18 cellular contexts compared by ENCODE assay signal in the genomic region with DNA sequence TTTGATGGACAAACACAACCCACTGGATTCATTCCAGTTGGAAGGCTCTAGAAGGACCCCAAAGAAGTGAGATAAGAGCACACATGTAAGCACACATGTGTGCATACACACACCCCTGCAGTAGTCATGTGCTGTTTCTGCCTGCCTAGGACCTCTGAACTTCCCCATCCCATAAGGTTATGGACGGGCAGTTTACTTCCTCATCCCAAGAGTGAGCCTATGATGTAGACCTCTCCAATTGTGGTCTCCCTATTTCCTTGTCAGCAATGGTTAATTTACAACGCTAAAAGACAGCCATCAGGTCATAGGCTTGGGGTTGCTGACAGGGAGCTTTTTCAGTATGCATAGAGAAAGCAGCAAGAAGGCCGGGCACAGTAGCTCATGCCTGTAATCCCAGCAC. TPM values are rescaled to one million over a fixed set of nuclear protein-coding genes. Genes with fewer than 3 reads are reported as not detected.
DNase-seq lines count a peak whose midpoint lies in the region; ATAC-seq, FAIRE-seq and TF ChIP-seq lines count a peak whose summit lies in the region.
"Had no signal": no experiment of that assay in that cellular context is flagged by ENCODE, and none has a peak within 500 bp of the region (broad histone marks: within the 10 kb centered on the region; RNA-seq: fewer than 3 reads in every experiment).

No MANE protein-coding gene starts in this region.

- H3K4me2 ChIP-seq in GM12878 (ENCODE audit: control insufficient read depth, insufficient read depth) = 0 out of 2 replicates have a peak overlapping the region, but pooled peaks have one; percentile 0
- H3K4me2 ChIP-seq: hepatocyte, SK-N-SH had no signal

- ATAC-seq in GM12878 (no peak), sciatic nerve (peak; percentile 48), HG02588 (IDR thresholded peaks at IDR 0.05; ENCODE audit: unreplicated experiment) (no peak)
- ATAC-seq: stimulated activated naive B cell treated with anti-CD40 and anti-IgM and Interleukin-4, amounts not matched to agents 10 μg/mL and 1 μg/mL and 100 μg/mL, for 72 hours had no signal

- H3K27me3 Mint-ChIP-seq in activated naive CD4-positive, alpha-beta T cell treated with anti-CD3 and anti-CD28 coated beads, Interleukin-2, amount 50 U/mL, for 24 hours = no peaks in the 10 kb centered on the region
- no peaks in the 10 kb centered on the region for H3K27me3 Mint-ChIP-seq in activated naive CD4-positive, alpha-beta T cell treated with anti-CD3 and anti-CD28 coated beads, Interleukin-2, amount 10 ng/mL, durations not matched to agents 7 days and 5 days
- H3K27me3 Mint-ChIP-seq: activated B cell treated with CpG ODN at 0.5 μM for 24 hours; stimulated activated naive B cell treated with anti-CD40 and anti-IgM and Interleukin-4, amounts not matched to agents 10 μg/mL and 1 μg/mL and 100 μg/mL, for 72 hours had no signal

- in situ Hi-C loops in GM12878 (cut with MboI) = no loop called here

- peak overlapping the region; percentile 32 for H3K27ac Mint-ChIP-seq in activated naive CD4-positive, alpha-beta T cell treated with anti-CD3 and anti-CD28 coated beads, Interleukin-2, amount 50 U/mL, for 24 hours
- H3K27ac Mint-ChIP-seq in activated naive CD4-positive, alpha-beta T cell treated with anti-CD3 and anti-CD28 coated beads, Interleukin-2, amount 10 ng/mL, durations not matched to agents 7 days and 5 days = no peak overlapping the region
- H3K27ac Mint-ChIP-seq: activated B cell treated with CpG ODN at 0.5 μM for 24 hours had no signal

- POLR2A ChIA-PET in GM12878 (lab: Charles Lee) = interaction anchor here (1.7 to 2.1 kb wide), 2 partner anchors 12 to 16 kb away, joined by 5 to 6 read pairs; no protein-coding TSS in a partner anchor

- H3K4me1 Mint-ChIP-seq in activated naive CD4-positive, alpha-beta T cell treated with anti-CD3 and anti-CD28 coated beads, Interleukin-2, amount 50 U/mL, for 24 hours = peaks cover 68% of the 10 kb centered on the region
- peaks cover 51% of the 10 kb centered on the region for H3K4me1 Mint-ChIP-seq in activated naive CD4-positive, alpha-beta T cell treated with anti-CD3 and anti-CD28 coated beads, Interleukin-2, amount 10 ng/mL, durations not matched to agents 7 days and 5 days

- H3K27ac ChIP-seq in GM12878 (ENCODE audit: control insufficient read depth, insufficient read depth) = no peak overlapping the region
- H3K27ac ChIP-seq: hepatocyte, pancreas had no signal

- peaks cover 4% of the 10 kb centered on the region for H3K4me1 ChIP-seq in GM12878 (ENCODE audit: control insufficient read depth, insufficient read depth, low read length)

- SMC1A ChIA-PET in GM12878 (lab: Charles Lee; ENCODE audit: uncharacterized antibody, unreplicated experiment) = interaction anchor here (0.6 to 5.4 kb wide), 5 partner anchors 14 to 32 kb away, joined by 3 to 35 read pairs (median 4); partner anchors contain the start of gene ADAR

- TF ChIP-seq EP300 in GM12878 (IDR thresholded peaks at IDR 0.05; ENCODE audit: borderline replicate concordance in 1 of 2, control insufficient read depth in 1 of 2, low read depth in 2 of 2, low read length in 2 of 2) = no peak

- TF ChIP-seq CTCF in GM12878 (IDR thresholded peaks at IDR 0.05 in 2 of 3, conservative IDR thresholded peaks at IDR 0.05 in 1 of 3; ENCODE audit: control insufficient read depth in 2 of 3, extremely low read depth in 1 of 3, insufficient read depth in 1 of 3, low read depth in 3 of 3, low read length in 3 of 3) = no peak

- peaks cover 92% of the 10 kb centered on the region for H3K79me2 ChIP-seq in GM12878 (ENCODE audit: control insufficient read depth, insufficient read depth, low read length)

- H3K9ac ChIP-seq in GM12878 (ENCODE audit: control insufficient read depth, insufficient read depth, low read length) = no peak overlapping the region
- H3K9ac ChIP-seq: SK-N-SH had no signal

- DNase-seq in activated naive CD4-positive, alpha-beta T cell treated with anti-CD3 and anti-CD28 coated beads, Interleukin-2, amount 10 ng/mL, durations not matched to agents 7 days and 5 days = no peak
- DNase-seq in NOMO-1 (lab: John Stamatoyannopoulos, UW; ENCODE audit: unreplicated experiment in 2 of 2) (peak; percentile 63 to 74), GM12878 (ENCODE audit: low read depth, low spot score) (no peak), sciatic nerve (ENCODE audit: low spot score) (no peak), SW480 (ENCODE audit: low spot score) (no peak), HT-29 (ENCODE audit: low spot score) (no peak)
- DNase-seq: activated B cell treated with CpG ODN at 0.5 μM for 24 hours; NCI-H1105 treated with DMSO at 0.1 percent for 48 hours; NCI-H446; pancreas; SK-N-SH; stimulated activated naive B cell treated with anti-CD40 and anti-IgM and Interleukin-4, amounts not matched to agents 10 μg/mL and 1 μg/mL and 100 μg/mL, for 72 hours had no signal

- H3K36me3 ChIP-seq in GM12878 (ENCODE audit: control insufficient read depth in 2 of 2, insufficient read depth in 2 of 2, low read length in 1 of 2) = peaks cover 0 to 6% of the 10 kb centered on the region in 2 experiments; a peak in 3 of 4 replicates
- H3K36me3 ChIP-seq: pancreas had no signal

- TF ChIP-seq RAD21 in GM12878 (IDR thresholded peaks at IDR 0.05; ENCODE audit: insufficient read depth, low read depth, low read length) = no peak

- H3K9me3 Mint-ChIP-seq in activated naive CD4-positive, alpha-beta T cell treated with anti-CD3 and anti-CD28 coated beads, Interleukin-2, amount 50 U/mL, for 24 hours = no peaks in the 10 kb centered on the region
- H3K9me3 Mint-ChIP-seq in activated naive CD4-positive, alpha-beta T cell treated with anti-CD3 and anti-CD28 coated beads, Interleukin-2, amount 10 ng/mL, durations not matched to agents 7 days and 5 days = no peaks in the 10 kb centered on the region
- H3K9me3 Mint-ChIP-seq: activated B cell treated with CpG ODN at 0.5 μM for 24 hours; stimulated activated naive B cell treated with anti-CD40 and anti-IgM and Interleukin-4, amounts not matched to agents 10 μg/mL and 1 μg/mL and 100 μg/mL, for 72 hours had no signal

- TF ChIP-seq POLR2A in GM12878 (IDR thresholded peaks at IDR 0.05; ENCODE audit: low read depth, low read length) = no peak

- no peaks in the 10 kb centered on the region for H3K27me3 ChIP-seq in GM12878 (replicated peaks in 1 of 2; ENCODE audit: control insufficient read depth in 2 of 2, insufficient read depth in 2 of 2, low read length in 1 of 2)
- H3K27me3 ChIP-seq: hepatocyte, pancreas had no signal

- no peaks in the 10 kb centered on the region for H4K20me1 ChIP-seq in GM12878 (ENCODE audit: control insufficient read depth, insufficient read depth)

- no peak overlapping the region for H3K4me3 ChIP-seq in GM12878
- H3K4me3 ChIP-seq: HAP-1, hepatocyte, pancreas had no signal

- BruUV-seq in GM12878 (replicated peaks; lab: Mats Ljungman, UMichigan) = no TSS peak

- FAIRE-seq in GM12878 (lab: Jason Lieb, UNC) = no peak
- FAIRE-seq: pancreas had no signal

- no peak overlapping the region for H2AFZ ChIP-seq in GM12878 (ENCODE audit: control insufficient read depth, low read depth, low read length)
- H2AFZ ChIP-seq: hepatocyte had no signal

- RAD21 ChIA-PET in GM12878 (lab: Charles Lee; ENCODE audit: unreplicated experiment) = interaction anchor here (1.0 to 4.2 kb wide), 2 partner anchors 18 to 242 kb away, joined by 3 to 23 read pairs; no protein-coding TSS in a partner anchor

- CTCF ChIA-PET in activated naive CD4-positive, alpha-beta T cell treated with anti-CD3 and anti-CD28 coated beads, Interleukin-2, amount 10 ng/mL, durations not matched to agents 7 days and 5 days (lab: Charles Lee) = interaction anchor here (1.1 kb wide), 1 partner anchor 13 kb away, joined by 4 read pairs; no protein-coding TSS in a partner anchor
- CTCF ChIA-PET in GM12878 (lab: Yijun Ruan, JAX) = interaction anchor here (0.6 to 2.3 kb wide), 8 partner anchors 13 to 438 kb away, joined by 3 to 9 read pairs (median 3); no protein-coding TSS in a partner anchor

- no peak overlapping the region for H3K4me3 Mint-ChIP-seq in activated naive CD4-positive, alpha-beta T cell treated with anti-CD3 and anti-CD28 coated beads, Interleukin-2, amount 50 U/mL, for 24 hours
- no peak overlapping the region for H3K4me3 Mint-ChIP-seq in activated naive CD4-positive, alpha-beta T cell treated with anti-CD3 and anti-CD28 coated beads, Interleukin-2, amount 10 ng/mL, durations not matched to agents 7 days and 5 days
- H3K4me3 Mint-ChIP-seq: activated B cell treated with CpG ODN at 0.5 μM for 24 hours; stimulated activated naive B cell treated with anti-CD40 and anti-IgM and Interleukin-4, amounts not matched to agents 10 μg/mL and 1 μg/mL and 100 μg/mL, for 72 hours had no signal

- H3K9me3 ChIP-seq in GM12878 (replicated peaks; ENCODE audit: control insufficient read depth, insufficient read depth, low read length) = no peaks in the 10 kb centered on the region
- H3K9me3 ChIP-seq: HAP-1, pancreas, SK-N-SH had no signal

- intact Hi-C loops in GM12878 (cut with micrococcal nuclease; ENCODE audit: unreplicated experiment) (loop anchor here (2.0 kb wide), 1 partner anchor 15 kb away; the partner anchor contains the start of gene ADAR), sciatic nerve (cut with DNase I) (no loop called here)

- 83% methylated on average over 3 of the region's 3 CpGs for WGBS in GM12878 (ENCODE audit: insufficient coverage, insufficient replicate concordance, low lambda C conversion rate, missing lambda C conversion rate)

- H3K36me3 Mint-ChIP-seq in activated naive CD4-positive, alpha-beta T cell treated with anti-CD3 and anti-CD28 coated beads, Interleukin-2, amount 50 U/mL, for 24 hours = peaks cover 7% of the 10 kb centered on the region
- H3K36me3 Mint-ChIP-seq in activated naive CD4-positive, alpha-beta T cell treated with anti-CD3 and anti-CD28 coated beads, Interleukin-2, amount 10 ng/mL, durations not matched to agents 7 days and 5 days = peaks cover 29% of the 10 kb centered on the region

RNA-seq across cellular contexts. Expression of gene ADAR, which starts 15.4 kb away (rescaled TPM):
- total RNA-seq in GM12878 (2013; cell fraction: nucleolus; rRNA removed) = 255 and 274 TPM in 2 replicates
- 177 and 189 TPM in 2 replicates for total RNA-seq in GM12878 (2014; rRNA removed)
- 174 and 179 TPM in 2 replicates for total RNA-seq in GM12878 (2014; rRNA removed; fragmentation: Illumina TruSeq; extraction: Trizol)
- 283 and 292 TPM in 2 replicates for total RNA-seq in GM12878 (2021)
- 115 TPM for polyA plus RNA-seq in GM12878 (2011; ENCODE audit: low read depth)
- polyA plus RNA-seq in GM12878 (2011; rRNA removed) = 369 and 413 TPM in 2 replicates
- polyA plus RNA-seq in GM12878 (2011; cell fraction: cytosol; rRNA removed) = 278 and 279 TPM in 2 replicates
- polyA plus RNA-seq in GM12878 (2011; cell fraction: nucleus; rRNA removed) = 453 and 565 TPM in 2 replicates
- polyA plus RNA-seq in GM12878 (2012) = 132 and 134 TPM in 2 replicates
- polyA plus RNA-seq in GM12878 (2014; fragmentation: Illumina TruSeq; extraction: Trizol) = 213 and 235 TPM in 2 replicates
- polyA plus RNA-seq in GM12878 (2014; fragmentation: Nextera tagmentation; extraction: Ambion mirVana) = 100 to 1,000 TPM in 1 of 2 experiments, 10 to 100 TPM in 1; 55.5 to 105 TPM
- 172 and 180 TPM in 2 replicates for polyA plus RNA-seq in GM12878 (2014; rRNA removed)
- polyA plus RNA-seq in GM12878 (2016; fragmentation: Nextera tagmentation; extraction: Ambion mirVana) = 100 to 1,000 TPM; 160 to 169 TPM
- 717 and 718 TPM in 2 replicates for polyA minus RNA-seq in GM12878 (2011; rRNA and poly(A)+ RNA removed)
- polyA minus RNA-seq in GM12878 (2011; cell fraction: cytosol; rRNA and poly(A)+ RNA removed) = 130 and 154 TPM in 2 replicates
- 221 and 272 TPM in 2 replicates for polyA minus RNA-seq in GM12878 (2011; cell fraction: nucleus; rRNA and poly(A)+ RNA removed)
- total RNA-seq in sciatic nerve = 139 TPM
- total RNA-seq in HT-29 (2014; rRNA removed; shearing (Covaris generic)) = 102 and 111 TPM in 2 replicates

RNA-seq across cellular contexts. Expression of gene CHRNB2, which starts 55.8 kb away (rescaled TPM):
- total RNA-seq in GM12878 (2013; cell fraction: nucleolus; rRNA removed) = 0.07 and 0.08 TPM in 2 replicates
- not detected in 2 replicates for total RNA-seq in GM12878 (2014; rRNA removed)
- total RNA-seq in GM12878 (2014; rRNA removed; fragmentation: Illumina TruSeq; extraction: Trizol) = not detected in 2 replicates
- total RNA-seq in GM12878 (2021) = 0.03 TPM in 1 of 2 replicates, not detected in the other
- polyA plus RNA-seq in GM12878 (2011; ENCODE audit: low read depth) = 0.10 TPM
- polyA plus RNA-seq in GM12878 (2011; rRNA removed) = not detected in 2 replicates
- 0.02 TPM in 1 of 2 replicates, not detected in the other for polyA plus RNA-seq in GM12878 (2011; cell fraction: cytosol; rRNA removed)
- polyA plus RNA-seq in GM12878 (2011; cell fraction: nucleus; rRNA removed) = 0.04 and 0.07 TPM in 2 replicates
- polyA plus RNA-seq in GM12878 (2012) = 0.08 and 0.10 TPM in 2 replicates
- polyA plus RNA-seq in GM12878 (2014; fragmentation: Illumina TruSeq; extraction: Trizol) = 0.03 TPM in 1 of 2 replicates, not detected in the other
- polyA plus RNA-seq in GM12878 (2014; fragmentation: Nextera tagmentation; extraction: Ambion mirVana) = not detected
- 0.01 and 0.04 TPM in 2 replicates for polyA plus RNA-seq in GM12878 (2014; rRNA removed)
- polyA plus RNA-seq in GM12878 (2016; fragmentation: Nextera tagmentation; extraction: Ambion mirVana) = under 1 TPM in 1 of 2 experiments, not detected in 1; 0.11 TPM
- 0.80 TPM in 1 of 2 replicates, not detected in the other for polyA minus RNA-seq in GM12878 (2011; rRNA and poly(A)+ RNA removed)
- polyA minus RNA-seq in GM12878 (2011; cell fraction: cytosol; rRNA and poly(A)+ RNA removed) = not detected in 2 replicates
- polyA minus RNA-seq in GM12878 (2011; cell fraction: nucleus; rRNA and poly(A)+ RNA removed) = not detected in 2 replicates
- total RNA-seq in sciatic nerve = 0.18 TPM
- total RNA-seq in HT-29 (2014; rRNA removed; shearing (Covaris generic)) = not detected in 2 replicates
- total RNA-seq: activated B cell treated with CpG ODN at 0.5 μM for 24 hours, fibroblast of lung, G401 had no signal
- polyA plus RNA-seq: hepatocyte had no signal

Comparison
In these comparisons a context has a peak if more than half of its experiments do, and no peak if none do; other contexts are left out.
1. DNase-seq: peak in NOMO-1 (2 of 2); none in activated naive CD4-positive, alpha-beta T cell treated with anti-CD3 and anti-CD28 coated beads, Interleukin-2, amount 10 ng/mL, durations not matched to agents 7 days and 5 days (single experiment), GM12878 (single experiment), sciatic nerve (single experiment), SW480 (single experiment) and HT-29 (single experiment).